ENCODE assay signal across 8 cellular contexts in genomic region chr5:38556115-38556598, GRCh38. TPM values are rescaled to one million over a fixed set of nuclear protein-coding genes. Genes with fewer than 3 reads are reported as not detected.
DNase-seq lines count a peak whose midpoint lies in the region; ATAC-seq and TF ChIP-seq lines count a peak whose summit lies in the region.

No MANE protein-coding gene starts in this region.

- ATAC-seq in GM18867 (IDR thresholded peaks at IDR 0.05; ENCODE audit: unreplicated experiment) (peak; percentile 3), thoracic aorta (ENCODE audit: insufficient number of reproducible peaks, low FRiP score, low read depth) (peak; percentile 14), GM21381 (IDR thresholded peaks at IDR 0.05; ENCODE audit: unreplicated experiment) (no peak), HG02870 (IDR thresholded peaks at IDR 0.05; ENCODE audit: unreplicated experiment) (no peak)

- in situ Hi-C loops in astrocyte of the cerebellum (cut with HindIII; ENCODE audit: low sequenced_read_pairs), result no loop called here

- H3K4me3 ChIP-seq in astrocyte of the cerebellum (ENCODE audit: low read depth, low read length), result peak overlapping the region; percentile 83
- peak overlapping the region; percentile 95 for H3K4me3 ChIP-seq in thoracic aorta

- peak overlapping the region; percentile 87 to 88 for H3K27ac ChIP-seq in thoracic aorta

- DNase-seq in HT1080 (ENCODE audit: low read depth) (peak; percentile 29), astrocyte of the cerebellum (ENCODE audit: low read depth) (no peak), left kidney (ENCODE audit: low read depth, low spot score) (peak; percentile 66), thoracic aorta (ENCODE audit: low spot score) (no peak), AG08395 (ENCODE audit: low spot score) (no peak)

- H3K4me1 ChIP-seq in thoracic aorta (ENCODE audit: control insufficient read depth in 1 of 2, low read depth in 2 of 2), result peaks cover 5 to 12% of the 10 kb centered on the region in 2 donors

- no peaks in the 10 kb centered on the region for H3K27me3 ChIP-seq in thoracic aorta (replicated peaks; ENCODE audit: insufficient read depth)

- TF ChIP-seq CTCF in astrocyte of the cerebellum (IDR thresholded peaks at IDR 0.05; ENCODE audit: low read depth, low read length, missing control alignments) (no peak), thoracic aorta (IDR thresholded peaks at IDR 0.05) (no peak)

- H3K9me3 ChIP-seq in thoracic aorta, result no peaks in the 10 kb centered on the region

- no peaks in the 10 kb centered on the region for H3K36me3 ChIP-seq in thoracic aorta

RNA-seq across cellular contexts. Expression of gene LIFR, which starts 0.3 kb away (rescaled TPM):
- total RNA-seq in HT1080 (2014; rRNA removed; shearing (Covaris generic)), result 3.0 and 4.0 TPM in 2 replicates
- 2.2 and 3.0 TPM in 2 replicates for polyA plus RNA-seq in HT1080 (2015; cell fraction: cytosol; rRNA removed)
- 2.7 and 3.3 TPM in 2 replicates for polyA plus RNA-seq in HT1080 (2015; cell fraction: nucleus; rRNA removed)
- total RNA-seq in thoracic aorta, result 100 to 1,000 TPM in 1 of 2 donors, 10 to 100 TPM in 1; 61.1 to 110 TPM

Comparison
In these comparisons a context has a peak if more than half of its experiments do, and no peak if none do; other contexts are left out.
1. ATAC-seq: peak in GM18867 (single experiment) and thoracic aorta (single experiment); none in GM21381 (single experiment) and HG02870 (single experiment).
2. DNase-seq: peak in HT1080 (single experiment) and left kidney (single experiment); none in astrocyte of the cerebellum (single experiment), thoracic aorta (single experiment) and AG08395 (single experiment).
3. RNA of gene LIFR, which starts 0.3 kb away (total RNA-seq): 61.1 to 110 TPM in thoracic aorta; 3.0 to 4.0 TPM in HT1080; every median in the first group is over 10 times any median in the second.